ENCODE assay signal across 8 cellular contexts in genomic region chr22:50627914-50628542, GRCh38. TPM values are rescaled to one million over a fixed set of nuclear protein-coding genes. Genes with fewer than 3 reads are reported as not detected.
DNase-seq lines count a peak whose midpoint lies in the region; ATAC-seq, FAIRE-seq and TF ChIP-seq lines count a peak whose summit lies in the region.

Gene ARSA (minus strand): TSS chr22:50628152. CDS start chr22:50627779, 373 bp downstream.

- no peaks in the 10 kb centered on the region for H3K36me3 ChIP-seq in neuronal stem cell (replicated peaks in 1 of 2; ENCODE audit: control insufficient read depth in 2 of 2, insufficient read depth in 2 of 2, low read length in 2 of 2)

- peak within 1 kb of the TSS; percentile 93 for H3K23ac ChIP-seq in neuronal stem cell (ENCODE audit: low read depth, low read length, poor library complexity)

- H3K79me1 ChIP-seq in neuronal stem cell (ENCODE audit: low read depth, low read length) = peaks cover 2% of the 10 kb centered on the region

- no peak for TF ChIP-seq CTCF in subcutaneous adipose tissue (IDR thresholded peaks at IDR 0.05; ENCODE audit: low read depth)

- WGBS in neuronal stem cell (ENCODE audit: extremely low coverage in 2 of 2, insufficient read length in 2 of 2, insufficient replicate concordance in 1 of 2), 2 donors = no CpG with 5 or more reads among the region's 70 CpGs

- peaks cover 0 to 6% (median 0%) of the 10 kb centered on the region in 3 experiments for H3K27me3 ChIP-seq in neuronal stem cell (ENCODE audit: control insufficient read depth in 3 of 3, insufficient read depth in 3 of 3, low read depth in 1 of 3, low read length in 3 of 3)

- peak within 1 kb of the TSS; percentile 70 for H2BK12ac ChIP-seq in neuronal stem cell (ENCODE audit: low read length)

- H4K8ac ChIP-seq in neuronal stem cell (ENCODE audit: low read depth, low read length) = no peak within 1 kb of the TSS

- H2BK5ac ChIP-seq in neuronal stem cell (ENCODE audit: low read length) = peak within 1 kb of the TSS; percentile 62

- peak; percentile 96 for DNase-seq in D341Med (ENCODE audit: low spot score)
- peak; percentile 88 for DNase-seq in HuH-7 (ENCODE audit: low spot score)
- peak; percentile 63 to 73 for DNase-seq in SHP77 (lab: John Stamatoyannopoulos, UW)
- peak; percentile 68 for DNase-seq in activated gamma-delta T cell treated with Interleukin-2 at 50 U/mL for 16 hours
- peak; percentile 90 for DNase-seq in frontal cortex (ENCODE audit: low spot score in 2 of 2)
- peak; percentile 82 for DNase-seq in neuronal stem cell (ENCODE audit: low spot score)

- H2AFZ ChIP-seq in neuronal stem cell (ENCODE audit: low read length) = peak within 1 kb of the TSS; percentile 98

- peak within 1 kb of the TSS; percentile 95 for H3K9ac ChIP-seq in neuronal stem cell (ENCODE audit: low read depth, low read length, poor library complexity)

- ATAC-seq in GM21367 (IDR thresholded peaks at IDR 0.05; ENCODE audit: unreplicated experiment) = peak; percentile 49

- no peak within 1 kb of the TSS for H2BK120ac ChIP-seq in neuronal stem cell (ENCODE audit: low read depth, low read length)

- peak within 1 kb of the TSS; percentile 98 for H3K18ac ChIP-seq in neuronal stem cell (ENCODE audit: low read length)

- H2AK5ac ChIP-seq in neuronal stem cell (ENCODE audit: low read depth, low read length) = peak within 1 kb of the TSS; percentile 92

- peak within 1 kb of the TSS; percentile 91 to 94 for H3K4me3 ChIP-seq in neuronal stem cell (ENCODE audit: low read length in 2 of 2)

- H3K27ac ChIP-seq in neuronal stem cell (replicated peaks; ENCODE audit: low read length) = no peak within 1 kb of the TSS

- H3K9me3 ChIP-seq in neuronal stem cell (replicated peaks in 1 of 2; ENCODE audit: control insufficient read depth in 2 of 2, insufficient read depth in 1 of 2, low read depth in 1 of 2, low read length in 2 of 2) = no peaks in the 10 kb centered on the region

- peak within 1 kb of the TSS; percentile 93 for H2BK15ac ChIP-seq in neuronal stem cell (ENCODE audit: low read length)

- peaks cover 10 to 13% of the 10 kb centered on the region in 2 donors for H3K4me1 ChIP-seq in neuronal stem cell (ENCODE audit: control insufficient read depth in 2 of 2, insufficient read depth in 1 of 2, low read depth in 1 of 2, low read length in 2 of 2)

- peak within 1 kb of the TSS; percentile 99 for H3K4me2 ChIP-seq in neuronal stem cell (ENCODE audit: insufficient read depth, low read length, poor library complexity, severe bottlenecking)

- H4K91ac ChIP-seq in neuronal stem cell (ENCODE audit: low read depth, low read length, poor library complexity) = no peak within 1 kb of the TSS

- H3K14ac ChIP-seq in neuronal stem cell (ENCODE audit: low read length) = peak within 1 kb of the TSS; percentile 94

- peak within 1 kb of the TSS; percentile 32 for H3K4ac ChIP-seq in neuronal stem cell (ENCODE audit: low read length)

- FAIRE-seq in frontal cortex (lab: Jason Lieb, UNC) = no peak

RNA-seq across cellular contexts. Expression of gene ARSA, which starts in this region (rescaled TPM):
- 4.5 TPM for total RNA-seq in frontal cortex
- 16.8 TPM for polyA plus RNA-seq in neuronal stem cell (2013, experiment 1 of 2)
- 15.2 TPM for polyA plus RNA-seq in neuronal stem cell (2013, experiment 2 of 2)
- total RNA-seq in subcutaneous adipose tissue = 10 to 100 TPM; 19.9 to 56.1 (median 32.4) TPM
